8 cellular contexts compared by ENCODE assay signal in the genomic region with DNA sequence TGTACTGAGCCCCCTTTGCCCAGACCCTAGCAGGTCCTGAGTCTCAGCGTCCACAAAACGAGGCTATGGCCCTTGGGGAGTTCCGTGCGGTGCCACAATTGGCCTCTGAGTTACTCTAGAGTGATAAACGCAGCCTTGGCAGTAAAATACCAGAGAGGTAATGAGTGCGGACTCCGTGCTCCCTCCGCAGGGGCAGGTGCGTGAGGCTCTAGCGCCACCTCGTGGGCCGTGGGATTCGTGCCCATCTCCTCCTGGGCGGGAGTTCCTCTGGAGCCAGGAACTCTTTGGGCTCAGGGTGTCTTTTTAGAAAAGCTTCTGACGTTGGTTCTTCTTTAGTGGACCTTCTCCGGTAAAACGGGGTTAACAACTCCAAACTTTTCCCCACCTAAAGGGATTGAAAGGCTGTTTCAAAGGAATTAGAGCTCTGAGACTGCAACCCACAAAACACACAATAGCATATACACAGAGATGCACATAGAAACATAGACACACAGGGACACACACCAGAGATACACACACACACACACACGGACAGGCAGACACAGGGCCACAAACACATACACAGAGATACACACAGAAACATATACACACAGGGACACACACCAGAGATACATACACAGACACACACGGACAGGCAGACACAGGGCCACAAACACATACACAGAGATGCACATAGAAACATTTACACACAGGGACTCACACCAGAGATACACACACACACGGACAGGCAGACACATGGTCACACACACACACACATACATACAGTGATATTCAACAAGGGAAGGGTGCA.
DNase-seq lines count a peak whose midpoint lies in the region; ATAC-seq, FAIRE-seq and TF ChIP-seq lines count a peak whose summit lies in the region.

No MANE protein-coding gene starts in this region.

- TF ChIP-seq EP300 in upper lobe of left lung (IDR thresholded peaks at IDR 0.05): no peak

- TF ChIP-seq CTCF in AG04449 (IDR thresholded peaks at IDR 0.05; ENCODE audit: insufficient read depth, low read length, missing control alignments) (peak; percentile 98), Loucy (conservative IDR thresholded peaks at IDR 0.05; ENCODE audit: low read length) (peak; percentile 98), pancreas (IDR thresholded peaks at IDR 0.05) (peak; percentile 81 to 92 (median 90)), upper lobe of left lung (IDR thresholded peaks at IDR 0.05) (peak; percentile 90 to 96 (median 94))

- H3K9me3 ChIP-seq in Loucy (ENCODE audit: insufficient read depth, low read depth, low read length): no peaks in the 10 kb centered on the region
- no peaks in the 10 kb centered on the region for H3K9me3 ChIP-seq in SJCRH30 (replicated peaks)
- H3K9me3 ChIP-seq in pancreas: no peaks in the 10 kb centered on the region
- no peaks in the 10 kb centered on the region for H3K9me3 ChIP-seq in upper lobe of left lung

- ATAC-seq in GM18867 (IDR thresholded peaks at IDR 0.05; ENCODE audit: unreplicated experiment): peak; percentile 65
- ATAC-seq in pancreas: peak; percentile 92 to 94 (median 93)
- ATAC-seq in upper lobe of left lung (ENCODE audit: low FRiP score in 2 of 2): peak; percentile 83 to 86

- H3K27me3 ChIP-seq in Loucy (ENCODE audit: insufficient read depth, low read length, poor library complexity, severe bottlenecking) (no peaks in the 10 kb centered on the region), SJCRH30 (peaks cover 13% of the 10 kb centered on the region; the same call in 1 of the 2 replicates), pancreas (no peaks in the 10 kb centered on the region), upper lobe of left lung (no peaks in the 10 kb centered on the region)

- H3K4me3 ChIP-seq in AG04449 (ENCODE audit: low read depth, low read length): no peak overlapping the region
- no peak overlapping the region for H3K4me3 ChIP-seq in Loucy (ENCODE audit: low read length, poor library complexity, severe bottlenecking)
- no peak overlapping the region for H3K4me3 ChIP-seq in SJCRH30
- H3K4me3 ChIP-seq in pancreas: no peak overlapping the region
- H3K4me3 ChIP-seq in upper lobe of left lung: peak overlapping the region in 1 of 4 donors; percentile 8

- H3K79me2 ChIP-seq in Loucy (ENCODE audit: insufficient read depth, low read length): no peaks in the 10 kb centered on the region

- peak overlapping the region; percentile 46 for H3K9ac ChIP-seq in Loucy (ENCODE audit: low read depth, low read length, poor library complexity, severe bottlenecking)

- intact Hi-C loops in pancreas (cut with DNase I): loop anchor here in 2 of 3 donors (5.0 to 10.0 kb wide), 4 partner anchors 131 to 641 kb away; no protein-coding TSS in a partner anchor

- peak in 1 of 4 donors; percentile 18 for TF ChIP-seq POLR2A in upper lobe of left lung (IDR thresholded peaks at IDR 0.05)

- H3F3A ChIP-seq in Loucy (ENCODE audit: low read depth): no peaks in the 10 kb centered on the region

- H3K27ac ChIP-seq in SJCRH30 (no peak overlapping the region), pancreas (no peak overlapping the region), upper lobe of left lung (peak overlapping the region in 2 of 4 donors; percentile 38 to 69)

- H3K4me2 ChIP-seq in Loucy (ENCODE audit: low read depth, low read length, poor library complexity, severe bottlenecking): no peak overlapping the region

- H3K4me1 ChIP-seq in Loucy (ENCODE audit: insufficient read depth, low read length, poor library complexity, severe bottlenecking) (peaks cover 9% of the 10 kb centered on the region), SJCRH30 (peaks cover 10% of the 10 kb centered on the region; the same call in 1 of the 2 replicates), pancreas (peaks cover 0 to 8% (median 0%) of the 10 kb centered on the region in 3 donors), upper lobe of left lung (peaks cover 25 to 35% (median 27%) of the 10 kb centered on the region in 4 donors)

- H2AFZ ChIP-seq in Loucy (ENCODE audit: low read length): peak overlapping the region; percentile 89

- DNase-seq in AG04449 (ENCODE audit: low read depth, low spot score): no peak
- DNase-seq in SJCRH30: peak; percentile 57 to 74
- peak; percentile 33 for DNase-seq in activated gamma-delta T cell treated with anti-CD3 and anti-CD28 coated beads, Interleukin-2, amount 50 U/mL, for 16 hours (ENCODE audit: low read depth)
- peak; percentile 76 for DNase-seq in germinal center (ENCODE audit: low spot score)
- DNase-seq in pancreas: peak; percentile 59 to 94 (median 84)
- peak; percentile 86 to 96 for DNase-seq in upper lobe of left lung

- H4K20me1 ChIP-seq in Loucy (ENCODE audit: insufficient read depth, low read length, poor library complexity, severe bottlenecking): no peaks in the 10 kb centered on the region

- WGBS in pancreas, 2 donors: 6% methylated on average over 20 of the region's 20 CpGs
- 7 to 8% methylated on average over 20 of the region's 20 CpGs for WGBS in upper lobe of left lung, 2 donors

- H3K36me3 ChIP-seq in Loucy (ENCODE audit: insufficient read depth, low read length) (no peaks in the 10 kb centered on the region), SJCRH30 (no peaks in the 10 kb centered on the region), pancreas (no peaks in the 10 kb centered on the region), upper lobe of left lung (no peaks in the 10 kb centered on the region)

- POLR2A ChIA-PET in AG04449 (lab: Yijun Ruan, JAX): no interaction called here

- no peaks in the 10 kb centered on the region for H3K9me2 ChIP-seq in Loucy (replicated peaks; ENCODE audit: low read depth, low read length)

- CTCF ChIA-PET in AG04449 (lab: Yijun Ruan, JAX): interaction anchor here (0.7 to 10.3 kb wide), 51 partner anchors 12 to 781 kb away, joined by 3 to 459 read pairs (median 5); no protein-coding TSS in a partner anchor

- FAIRE-seq in pancreas (lab: Jason Lieb, UNC): no peak
